In genomic region chr22:19988965-19989724, GRCh38 we compare ENCODE assay signal across 1 cellular context.
A peak's percentile ranks its signal among the peaks of the same experiment; 100 is the strongest.
TF ChIP-seq lines count a peak whose summit lies in the region.

No MANE protein-coding gene starts in this region.

TF ChIP-seq in K562, 482 proteins besides CTCF, POLR2A, EP300 and RAD21 (continued from another document and continues in another):
- TF ChIP-seq CTCFL (IDR thresholded peaks at IDR 0.05; ENCODE audit: borderline replicate concordance, insufficient read depth, low read depth, low read length, poor library complexity, severe bottlenecking) (no peak), BACH1 (tag; IDR thresholded peaks at IDR 0.05) (no peak), IFI16 (CRISPR knock-in tag; IDR thresholded peaks at IDR 0.05) (no peak), NFE2 (IDR thresholded peaks at IDR 0.05; ENCODE audit: low read depth) (no peak), SRSF3 (IDR thresholded peaks at IDR 0.05; ENCODE audit: insufficient read depth, low read length) (no peak), RAD51 (IDR thresholded peaks at IDR 0.05; ENCODE audit: borderline replicate concordance, low read depth) (no peak), NCOA4 (IDR thresholded peaks at IDR 0.05; ENCODE audit: partially characterized antibody) (no peak), HNRNPL (IDR thresholded peaks at IDR 0.05; ENCODE audit: low read depth, low read length) (no peak), MTA1 (IDR thresholded peaks at IDR 0.05; ENCODE audit: borderline replicate concordance) (no peak; the same call in 1 of the 2 replicates), STAT5A (IDR thresholded peaks at IDR 0.05; ENCODE audit: borderline replicate concordance, low read length) (no peak), ELF1 (tag; IDR thresholded peaks at IDR 0.05) (no peak; the same call in 1 of the 2 replicates), ZNF140 (CRISPR knock-in tag; IDR thresholded peaks at IDR 0.05) (no peak), ZNF444 (CRISPR knock-in tag; IDR thresholded peaks at IDR 0.05) (no peak), KDM2B (CRISPR knock-in tag; IDR thresholded peaks at IDR 0.05) (no peak), MYC (IDR thresholded peaks at IDR 0.05; ENCODE audit: low read depth, low read length) (no peak; the same call in 1 of the 2 replicates), MYC (CRISPR knock-in tag; IDR thresholded peaks at IDR 0.05; ENCODE audit: borderline replicate concordance, low read depth) (no peak; the same call in 1 of the 2 replicates), ID3 (CRISPR knock-in tag; IDR thresholded peaks at IDR 0.05) (no peak), ID3 (tag; IDR thresholded peaks at IDR 0.05) (peak; percentile 81), TARDBP (IDR thresholded peaks at IDR 0.05) (no peak), ZNF778 (CRISPR knock-in tag; IDR thresholded peaks at IDR 0.05) (no peak), TSHZ1 (CRISPR knock-in tag; IDR thresholded peaks at IDR 0.05) (no peak), HMBOX1 (IDR thresholded peaks at IDR 0.05) (no peak), PURB (CRISPR knock-in tag; IDR thresholded peaks at IDR 0.05; ENCODE audit: low read depth) (no peak), SAFB2 (IDR thresholded peaks at IDR 0.05; ENCODE audit: borderline replicate concordance, low read depth, low read length, severe bottlenecking) (no peak), ZNF212 (CRISPR knock-in tag; IDR thresholded peaks at IDR 0.05) (no peak), REST (CRISPR knock-in tag; IDR thresholded peaks at IDR 0.05; ENCODE audit: low read depth) (peak; percentile 43; the same call in 1 of the 2 replicates), ZNF609 (CRISPR knock-in tag; IDR thresholded peaks at IDR 0.05; ENCODE audit: borderline replicate concordance) (no peak), E2F4 (CRISPR knock-in tag; IDR thresholded peaks at IDR 0.05; ENCODE audit: low read depth) (no peak), SNIP1 (IDR thresholded peaks at IDR 0.05; ENCODE audit: low read depth) (no peak), XRCC4 (IDR thresholded peaks at IDR 0.05; ENCODE audit: extremely low read depth, insufficient read depth, insufficient read length) (no peak), GMEB1 (CRISPR knock-in tag; IDR thresholded peaks at IDR 0.05) (0 out of 2 replicates have a peak, but pooled peaks have one; percentile 17), ELK1 (CRISPR knock-in tag; IDR thresholded peaks at IDR 0.05) (no peak), NFIC (IDR thresholded peaks at IDR 0.05) (no peak), ZNF445 (CRISPR knock-in tag; IDR thresholded peaks at IDR 0.05; ENCODE audit: low read depth) (no peak), ZNF384 (IDR thresholded peaks at IDR 0.05; ENCODE audit: low read depth, low read length) (no peak), HNRNPUL1 (IDR thresholded peaks at IDR 0.05; ENCODE audit: low read length) (no peak), HSF4 (CRISPR knock-in tag; IDR thresholded peaks at IDR 0.05; ENCODE audit: borderline replicate concordance) (no peak), E2F3 (CRISPR knock-in tag; IDR thresholded peaks at IDR 0.05) (0 out of 2 replicates have a peak, but pooled peaks have one; percentile 36), TFAP4 (CRISPR knock-in tag; IDR thresholded peaks at IDR 0.05; ENCODE audit: borderline replicate concordance) (no peak), HOXB6 (CRISPR knock-in tag; IDR thresholded peaks at IDR 0.05; ENCODE audit: borderline replicate concordance) (no peak), SAP30 (IDR thresholded peaks at IDR 0.05; ENCODE audit: borderline replicate concordance, insufficient read depth, low read depth, low read length, poor library complexity, severe bottlenecking) (peak; percentile 19), GATAD2A (IDR thresholded peaks at IDR 0.05) (peak; percentile 16; the same call in 1 of the 2 replicates), CEBPB (tag; IDR thresholded peaks at IDR 0.05) (no peak)
